8 cellular contexts compared by ENCODE assay signal in genomic region chr3:105869531-105869833, GRCh38. TPM values are rescaled to one million over a fixed set of nuclear protein-coding genes. Genes with fewer than 3 reads are reported as not detected.
DNase-seq lines count a peak whose midpoint lies in the region; ATAC-seq and TF ChIP-seq lines count a peak whose summit lies in the region.

No MANE protein-coding gene starts in this region.

- no peaks in the 10 kb centered on the region for H3K9me3 ChIP-seq in iPS-15b (ENCODE audit: control insufficient read depth, insufficient read depth, low read length)

- no peaks in the 10 kb centered on the region for H3K9me3 Mint-ChIP-seq in activated T-helper 1 cell treated with anti-CD3 and anti-CD28 coated beads, Interleukin-12 subunit alpha, Interleukin-12 subunit beta, Interleukin-2, Interleukin-4 antibody, amounts not matched to agents 30 ng/mL and 10 ng/mL and 1 ng/mL, durations not matched to agents 14 hours and 24 hours and 36 hours
- H3K9me3 Mint-ChIP-seq in stimulated activated naive B cell treated with anti-CD40 and anti-IgM and Interleukin-4, amounts not matched to agents 10 μg/mL and 1 μg/mL and 100 μg/mL, for 72 hours = no peaks in the 10 kb centered on the region

- DNase-seq in HL-60 (ENCODE audit: low read depth in 1 of 2, low spot score in 1 of 2) = no peak
- DNase-seq in activated T-helper 1 cell treated with anti-CD3 and anti-CD28 coated beads, Interleukin-12 subunit alpha, Interleukin-12 subunit beta, Interleukin-2, Interleukin-4 antibody, amounts not matched to agents 30 ng/mL and 10 ng/mL and 1 ng/mL, durations not matched to agents 14 hours and 24 hours and 36 hours (ENCODE audit: low spot score) = no peak
- no peak for DNase-seq in stimulated activated naive B cell treated with anti-CD40 and anti-IgM and Interleukin-4, amounts not matched to agents 10 μg/mL and 1 μg/mL and 100 μg/mL, for 72 hours
- DNase-seq in SK-N-DZ (ENCODE audit: low spot score) = no peak
- DNase-seq in SKM-1 treated with dmso at 0.1 percent for 144 hours (lab: John Stamatoyannopoulos, UW; ENCODE audit: unreplicated experiment) = no peak
- no peak for DNase-seq in GM20000 (ENCODE audit: low spot score)
- DNase-seq in NCI-H774 (lab: John Stamatoyannopoulos, UW) = no peak

- peaks cover 45% of the 10 kb centered on the region for H3K4me1 Mint-ChIP-seq in activated T-helper 1 cell treated with anti-CD3 and anti-CD28 coated beads, Interleukin-12 subunit alpha, Interleukin-12 subunit beta, Interleukin-2, Interleukin-4 antibody, amounts not matched to agents 30 ng/mL and 10 ng/mL and 1 ng/mL, durations not matched to agents 14 hours and 24 hours and 36 hours (ENCODE audit: low read depth)
- peaks cover 21 to 32% of the 10 kb centered on the region in 2 donors for H3K4me1 Mint-ChIP-seq in stimulated activated naive B cell treated with anti-CD40 and anti-IgM and Interleukin-4, amounts not matched to agents 10 μg/mL and 1 μg/mL and 100 μg/mL, for 72 hours

- TF ChIP-seq CTCF in HL-60 (IDR thresholded peaks at IDR 0.05; ENCODE audit: insufficient read depth, low read length) (no peak), GM20000 (IDR thresholded peaks at IDR 0.05; ENCODE audit: extremely low read depth, missing control alignments) (no peak)

- H3K4me3 ChIP-seq in HL-60 (replicated peaks; ENCODE audit: insufficient read depth, low read length) = peak overlapping the region; percentile 99
- peak overlapping the region; percentile 96 for H3K4me3 ChIP-seq in iPS-15b (ENCODE audit: low read depth, low read length)

- no peaks in the 10 kb centered on the region for H3K27me3 Mint-ChIP-seq in activated T-helper 1 cell treated with anti-CD3 and anti-CD28 coated beads, Interleukin-12 subunit alpha, Interleukin-12 subunit beta, Interleukin-2, Interleukin-4 antibody, amounts not matched to agents 30 ng/mL and 10 ng/mL and 1 ng/mL, durations not matched to agents 14 hours and 24 hours and 36 hours (ENCODE audit: insufficient read depth)
- H3K27me3 Mint-ChIP-seq in stimulated activated naive B cell treated with anti-CD40 and anti-IgM and Interleukin-4, amounts not matched to agents 10 μg/mL and 1 μg/mL and 100 μg/mL, for 72 hours = no peaks in the 10 kb centered on the region

- H3K4me3 Mint-ChIP-seq in activated T-helper 1 cell treated with anti-CD3 and anti-CD28 coated beads, Interleukin-12 subunit alpha, Interleukin-12 subunit beta, Interleukin-2, Interleukin-4 antibody, amounts not matched to agents 30 ng/mL and 10 ng/mL and 1 ng/mL, durations not matched to agents 14 hours and 24 hours and 36 hours = peak overlapping the region; percentile 100
- peak overlapping the region; percentile 96 to 97 for H3K4me3 Mint-ChIP-seq in stimulated activated naive B cell treated with anti-CD40 and anti-IgM and Interleukin-4, amounts not matched to agents 10 μg/mL and 1 μg/mL and 100 μg/mL, for 72 hours

- H3K27ac ChIP-seq in HL-60 (replicated peaks) = peak overlapping the region; percentile 69

- no peak for ATAC-seq in stimulated activated naive B cell treated with anti-CD40 and anti-IgM and Interleukin-4, amounts not matched to agents 10 μg/mL and 1 μg/mL and 100 μg/mL, for 72 hours (replicated peaks)

- H3K4me1 ChIP-seq in iPS-15b (ENCODE audit: control insufficient read depth, insufficient read depth, low read length) = peaks cover 8% of the 10 kb centered on the region

- H3K36me3 Mint-ChIP-seq in activated T-helper 1 cell treated with anti-CD3 and anti-CD28 coated beads, Interleukin-12 subunit alpha, Interleukin-12 subunit beta, Interleukin-2, Interleukin-4 antibody, amounts not matched to agents 30 ng/mL and 10 ng/mL and 1 ng/mL, durations not matched to agents 14 hours and 24 hours and 36 hours (ENCODE audit: low read depth) = peaks cover 36% of the 10 kb centered on the region
- peaks cover 0 to 2% of the 10 kb centered on the region in 2 donors for H3K36me3 Mint-ChIP-seq in stimulated activated naive B cell treated with anti-CD40 and anti-IgM and Interleukin-4, amounts not matched to agents 10 μg/mL and 1 μg/mL and 100 μg/mL, for 72 hours

- no peaks in the 10 kb centered on the region for H3K36me3 ChIP-seq in iPS-15b (ENCODE audit: control insufficient read depth, insufficient read depth, low read length)

- H3K27ac Mint-ChIP-seq in activated T-helper 1 cell treated with anti-CD3 and anti-CD28 coated beads, Interleukin-12 subunit alpha, Interleukin-12 subunit beta, Interleukin-2, Interleukin-4 antibody, amounts not matched to agents 30 ng/mL and 10 ng/mL and 1 ng/mL, durations not matched to agents 14 hours and 24 hours and 36 hours = peak overlapping the region; percentile 99
- H3K27ac Mint-ChIP-seq in stimulated activated naive B cell treated with anti-CD40 and anti-IgM and Interleukin-4, amounts not matched to agents 10 μg/mL and 1 μg/mL and 100 μg/mL, for 72 hours = peak overlapping the region; percentile 98

- no peak overlapping the region for H3K9ac ChIP-seq in iPS-15b (ENCODE audit: low read depth, low read length)

- intact Hi-C loops in activated T-helper 1 cell treated with anti-CD3 and anti-CD28 coated beads, Interleukin-12 subunit alpha, Interleukin-12 subunit beta, Interleukin-2, Interleukin-4 antibody, amounts not matched to agents 30 ng/mL and 10 ng/mL and 1 ng/mL, durations not matched to agents 14 hours and 24 hours and 36 hours (cut with micrococcal nuclease) = loop anchor here (1.0 to 10.0 kb wide), 9 partner anchors 8 to 1195 kb away; no protein-coding TSS in a partner anchor

- H3K27me3 ChIP-seq in HL-60 (ENCODE audit: insufficient read depth, poor library complexity, severe bottlenecking) (no peaks in the 10 kb centered on the region), iPS-15b (ENCODE audit: control insufficient read depth, insufficient read depth, low read length) (no peaks in the 10 kb centered on the region)

RNA-seq across cellular contexts. Expression of gene CBLB, which starts 0.7 kb away (rescaled TPM):
- total RNA-seq in activated T-helper 1 cell treated with anti-CD3 and anti-CD28 coated beads, Interleukin-12 subunit alpha, Interleukin-12 subunit beta, Interleukin-2, Interleukin-4 antibody, amounts not matched to agents 30 ng/mL and 10 ng/mL and 1 ng/mL, durations not matched to agents 14 hours and 24 hours and 36 hours = 213 and 235 TPM in 2 replicates
- polyA plus RNA-seq in SK-N-DZ (2014; cell fraction: cytosol; rRNA removed) = 6.8 and 16.0 TPM in 2 replicates
- polyA plus RNA-seq in SK-N-DZ (2014; cell fraction: nucleus; rRNA removed) = 12.1 and 17.4 TPM in 2 replicates
